Comparison of ENCODE assay signal across 7 cellular contexts in genomic region chr14:106768230-106768629, GRCh38.
A peak's percentile ranks its signal among the peaks of the same experiment; 100 is the strongest.
DNase-seq lines count a peak whose midpoint lies in the region; ATAC-seq and TF ChIP-seq lines count a peak whose summit lies in the region.
"Not testable (repeated sequence)": the region's sequence is repeated elsewhere in the genome, so short reads cannot be mapped to it uniquely, and the experiment has no call there.

No MANE protein-coding gene starts in this region.

- not testable (repeated sequence) for H2AFZ ChIP-seq in OCI-LY1 (ENCODE audit: low read length)

- intact Hi-C loops in CD4-positive, alpha-beta T cell (cut with DNase I, micrococcal nuclease), result loop anchor here (5.0 kb wide), 3 partner anchors 56 to 111 kb away; no protein-coding TSS in a partner anchor

- H3K79me2 ChIP-seq in DOHH2 (ENCODE audit: control insufficient read depth, low read length); OCI-LY1 (ENCODE audit: insufficient read depth, low read length): not testable (repeated sequence)

- H3K27me3 ChIP-seq in CD4-positive, alpha-beta T cell (ENCODE audit: control insufficient read depth, insufficient read depth, low read length); DOHH2 (ENCODE audit: control insufficient read depth, low read length); OCI-LY1 (ENCODE audit: insufficient read depth, low read length): not testable (repeated sequence)

- H3K36me3 ChIP-seq in DOHH2 (ENCODE audit: control insufficient read depth, low read length); OCI-LY1 (ENCODE audit: insufficient read depth, low read length): not testable (repeated sequence)

- CTCF ChIA-PET in CD4-positive, alpha-beta T cell (lab: Charles Lee), result interaction anchor here (0.9 kb wide), 1 partner anchor 23 kb away, joined by 3 read pairs; no protein-coding TSS in a partner anchor

- H3K4me2 ChIP-seq in DOHH2 (ENCODE audit: low read length), result peak overlapping the region; percentile 59
- H3K4me2 ChIP-seq in OCI-LY1 (ENCODE audit: low read length), result peak overlapping the region; percentile 46; the same call in 1 of the 2 replicates

- H3K27me3 Mint-ChIP-seq in CD4-positive, alpha-beta T cell; T-helper 17 cell; activated T-cell treated with anti-CD3 and anti-CD28 coated beads, Interleukin-2, amount 50 U/mL, for 24 hours; activated naive CD8-positive, alpha-beta T cell; stimulated activated naive B cell treated with anti-CD40 and anti-IgM and Interleukin-4, amounts not matched to agents 10 μg/mL and 1 μg/mL and 100 μg/mL, for 72 hours: not testable (repeated sequence)

- peak overlapping the region; percentile 11; the same call in 1 of the 2 replicates for H3K9ac ChIP-seq in OCI-LY1 (ENCODE audit: low read length)

- H3K36me3 Mint-ChIP-seq in CD4-positive, alpha-beta T cell (ENCODE audit: low read depth); T-helper 17 cell (ENCODE audit: low read depth); activated T-cell treated with anti-CD3 and anti-CD28 coated beads, Interleukin-2, amount 50 U/mL, for 24 hours (ENCODE audit: low read depth); activated naive CD8-positive, alpha-beta T cell; stimulated activated naive B cell treated with anti-CD40 and anti-IgM and Interleukin-4, amounts not matched to agents 10 μg/mL and 1 μg/mL and 100 μg/mL, for 72 hours: not testable (repeated sequence)

- not testable (repeated sequence) for H3K27ac ChIP-seq in CD4-positive, alpha-beta T cell (ENCODE audit: low read depth, low read length)
- H3K27ac ChIP-seq in DOHH2 (ENCODE audit: low read depth, low read length) (peak overlapping the region; percentile 93), OCI-LY1 (ENCODE audit: low read depth, low read length, poor library complexity, severe bottlenecking) (peak overlapping the region; percentile 96)

- H3K4me3 ChIP-seq in DOHH2 (ENCODE audit: low read length) (peak overlapping the region; percentile 61), OCI-LY1 (ENCODE audit: low read depth, low read length, poor library complexity, severe bottlenecking) (peak overlapping the region; percentile 49)

- POLR2A ChIA-PET in CD4-positive, alpha-beta T cell (lab: Charles Lee), result not testable (repeated sequence)

- TF ChIP-seq CTCF in CD4-positive, alpha-beta T cell (IDR thresholded peaks at IDR 0.05); DOHH2 (IDR thresholded peaks at IDR 0.05; ENCODE audit: low read depth, low read length, poor library complexity, severe bottlenecking); OCI-LY1 (IDR thresholded peaks at IDR 0.05; ENCODE audit: low read length): not testable (repeated sequence)

- peaks cover 14% of the 10 kb centered on the region for H3F3A ChIP-seq in DOHH2 (ENCODE audit: control insufficient read depth, insufficient read depth)
- not testable (repeated sequence) for H3F3A ChIP-seq in OCI-LY1 (ENCODE audit: insufficient read depth, low read length)

- H3K9me3 ChIP-seq in CD4-positive, alpha-beta T cell (ENCODE audit: control insufficient read depth, low read length); OCI-LY1 (ENCODE audit: low read length); T-helper 17 cell (ENCODE audit: control insufficient read depth, low read length, poor library complexity, severe bottlenecking): not testable (repeated sequence)
- peaks cover 11% of the 10 kb centered on the region; the same call in 1 of the 2 replicates for H3K9me3 ChIP-seq in DOHH2 (ENCODE audit: control insufficient read depth, insufficient read depth, low read length)

- DNase-seq in CD4-positive, alpha-beta T cell; T-helper 17 cell; activated T-cell treated with anti-CD3 and anti-CD28 coated beads, Interleukin-2, amount 50 U/mL, for 24 hours; stimulated activated naive B cell treated with anti-CD40 and anti-IgM and Interleukin-4, amounts not matched to agents 10 μg/mL and 1 μg/mL and 100 μg/mL, for 72 hours: not testable (repeated sequence)

- peaks cover 50% of the 10 kb centered on the region for H3K4me1 Mint-ChIP-seq in CD4-positive, alpha-beta T cell (ENCODE audit: low read depth)
- peaks cover 28% of the 10 kb centered on the region for H3K4me1 Mint-ChIP-seq in T-helper 17 cell
- H3K4me1 Mint-ChIP-seq in activated T-cell treated with anti-CD3 and anti-CD28 coated beads, Interleukin-2, amount 50 U/mL, for 24 hours (ENCODE audit: low read depth), result peaks cover 48% of the 10 kb centered on the region
- peaks cover 36% of the 10 kb centered on the region for H3K4me1 Mint-ChIP-seq in activated naive CD8-positive, alpha-beta T cell (ENCODE audit: low read depth)
- H3K4me1 Mint-ChIP-seq in stimulated activated naive B cell treated with anti-CD40 and anti-IgM and Interleukin-4, amounts not matched to agents 10 μg/mL and 1 μg/mL and 100 μg/mL, for 72 hours, result peaks cover 12 to 19% of the 10 kb centered on the region in 2 donors

- H3K4me3 Mint-ChIP-seq in CD4-positive, alpha-beta T cell; T-helper 17 cell; activated T-cell treated with anti-CD3 and anti-CD28 coated beads, Interleukin-2, amount 50 U/mL, for 24 hours; activated naive CD8-positive, alpha-beta T cell: not testable (repeated sequence)
- H3K4me3 Mint-ChIP-seq in stimulated activated naive B cell treated with anti-CD40 and anti-IgM and Interleukin-4, amounts not matched to agents 10 μg/mL and 1 μg/mL and 100 μg/mL, for 72 hours, result peak overlapping the region; percentile 32 to 72

- H3K27ac Mint-ChIP-seq in CD4-positive, alpha-beta T cell, result peak overlapping the region; percentile 56
- H3K27ac Mint-ChIP-seq in T-helper 17 cell, result peak overlapping the region; percentile 16
- H3K27ac Mint-ChIP-seq in activated T-cell treated with anti-CD3 and anti-CD28 coated beads, Interleukin-2, amount 50 U/mL, for 24 hours, result peak overlapping the region; percentile 51
- H3K27ac Mint-ChIP-seq in activated naive CD8-positive, alpha-beta T cell, result peak overlapping the region; percentile 28
- peak overlapping the region; percentile 91 for H3K27ac Mint-ChIP-seq in stimulated activated naive B cell treated with anti-CD40 and anti-IgM and Interleukin-4, amounts not matched to agents 10 μg/mL and 1 μg/mL and 100 μg/mL, for 72 hours

- ATAC-seq in CD4-positive, alpha-beta T cell (ENCODE audit: poor library complexity); T-helper 17 cell: not testable (repeated sequence)
- ATAC-seq in stimulated activated naive B cell treated with anti-CD40 and anti-IgM and Interleukin-4, amounts not matched to agents 10 μg/mL and 1 μg/mL and 100 μg/mL, for 72 hours (replicated peaks), result peak; percentile 12 to 31

- not testable (repeated sequence) for H3K9me2 ChIP-seq in DOHH2 (replicated peaks; ENCODE audit: control insufficient read depth, low read length); OCI-LY1 (ENCODE audit: low read depth, low read length)

- not testable (repeated sequence) for H3K9me3 Mint-ChIP-seq in CD4-positive, alpha-beta T cell; activated T-cell treated with anti-CD3 and anti-CD28 coated beads, Interleukin-2, amount 50 U/mL, for 24 hours; activated naive CD8-positive, alpha-beta T cell (ENCODE audit: low read depth); stimulated activated naive B cell treated with anti-CD40 and anti-IgM and Interleukin-4, amounts not matched to agents 10 μg/mL and 1 μg/mL and 100 μg/mL, for 72 hours

- H3K4me1 ChIP-seq in DOHH2 (ENCODE audit: control insufficient read depth, low read length) (peaks cover 72% of the 10 kb centered on the region), OCI-LY1 (ENCODE audit: insufficient read depth, low read length, severe bottlenecking) (peaks cover 80% of the 10 kb centered on the region)

- not testable (repeated sequence) for H4K20me1 ChIP-seq in DOHH2 (ENCODE audit: control insufficient read depth, insufficient read depth, low read depth, low read length); OCI-LY1 (ENCODE audit: insufficient read depth, low read length)

Comparison
In these comparisons a context has a peak if more than half of its experiments do, and no peak if none do; other contexts are left out.
1. H3K27ac Mint-ChIP-seq: peak in every context shown above with its lines; median percentile 91 in stimulated activated naive B cell treated with anti-CD40 and anti-IgM and Interleukin-4, amounts not matched to agents 10 μg/mL and 1 μg/mL and 100 μg/mL, for 72 hours; 56 in CD4-positive, alpha-beta T cell; 51 in activated T-cell treated with anti-CD3 and anti-CD28 coated beads, Interleukin-2, amount 50 U/mL, for 24 hours; 28 in activated naive CD8-positive, alpha-beta T cell; 16 in T-helper 17 cell.